ENCODE assay signal across 18 cellular contexts in the genomic region with DNA sequence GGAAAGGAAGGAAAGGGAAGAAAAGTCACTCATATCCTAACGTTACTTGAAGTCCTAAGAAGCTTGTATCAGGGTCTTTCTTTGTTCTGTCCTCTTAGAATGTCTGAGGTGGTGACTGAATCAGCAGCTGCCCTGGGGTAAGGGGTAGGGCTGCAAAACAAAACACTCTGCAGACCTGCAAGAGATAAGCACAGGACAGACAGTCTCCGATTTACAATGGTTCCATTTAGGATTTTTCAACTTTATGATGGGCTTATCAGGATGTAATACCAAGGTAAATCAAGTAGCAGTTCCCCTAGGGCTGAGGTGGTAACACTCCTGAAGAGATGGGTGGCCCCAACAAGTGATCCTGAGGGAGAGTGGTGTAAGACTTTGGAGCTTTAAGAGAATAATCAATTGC. TPM values are rescaled to one million over a fixed set of nuclear protein-coding genes. Genes with fewer than 3 reads are reported as not detected.
A peak's percentile ranks its signal among the peaks of the same experiment; 100 is the strongest.
DNase-seq lines count a peak whose midpoint lies in the region; ATAC-seq and TF ChIP-seq lines count a peak whose summit lies in the region.
"Had no signal": no experiment of that assay in that cellular context is flagged by ENCODE, and none has a peak within 500 bp of the region (broad histone marks: within the 10 kb centered on the region; RNA-seq: fewer than 3 reads in every experiment).

No MANE protein-coding gene starts in this region.

- H3K27me3 Mint-ChIP-seq in activated naive CD4-positive, alpha-beta T cell treated with anti-CD3 and anti-CD28 coated beads, Interleukin-2, amount 50 U/mL, for 24 hours, result no peaks in the 10 kb centered on the region
- H3K27me3 Mint-ChIP-seq: dendritic cell treated with granulocyte-macrophage colony-stimulating factor and Interleukin-4, amounts not matched to agents 40 ng/mL and 50 ng/mL, for 4 days had no signal

- no peaks in the 10 kb centered on the region for H3K9me3 Mint-ChIP-seq in activated naive CD4-positive, alpha-beta T cell treated with anti-CD3 and anti-CD28 coated beads, Interleukin-2, amount 50 U/mL, for 24 hours
- H3K9me3 Mint-ChIP-seq: dendritic cell treated with granulocyte-macrophage colony-stimulating factor and Interleukin-4, amounts not matched to agents 40 ng/mL and 50 ng/mL, for 4 days had no signal

- peak overlapping the region; percentile 8 for H3K4me2 ChIP-seq in smooth muscle cell

- WGBS in smooth muscle cell (ENCODE audit: low lambda C conversion rate), result 20% methylated on average over 2 of the region's 2 CpGs
- WGBS in psoas muscle, 3 donors, result 45 to 51% (median 51%) methylated on average over 2 of the region's 2 CpGs

- no peak for ATAC-seq in psoas muscle
- ATAC-seq: PC-3 had no signal

- H3K27me3 ChIP-seq in iPS-20b (ENCODE audit: insufficient read depth, low read length) (no peaks in the 10 kb centered on the region), smooth muscle cell (ENCODE audit: low read depth) (no peaks in the 10 kb centered on the region), psoas muscle (ENCODE audit: insufficient read depth in 3 of 3, low read length in 2 of 3) (no peaks in the 10 kb centered on the region)
- H3K27me3 ChIP-seq: heart right ventricle had no signal

- no peaks in the 10 kb centered on the region for H3K36me3 ChIP-seq in iPS-20b (ENCODE audit: insufficient read depth, low read depth, low read length)
- no peaks in the 10 kb centered on the region for H3K36me3 ChIP-seq in smooth muscle cell (ENCODE audit: low read depth)
- no peaks in the 10 kb centered on the region for H3K36me3 ChIP-seq in psoas muscle (ENCODE audit: insufficient read depth in 1 of 2, low read depth in 1 of 2)
- H3K36me3 ChIP-seq: WERI-Rb-1 had no signal

- H3K9me3 ChIP-seq in iPS-20b (ENCODE audit: insufficient read depth, low read depth, low read length), result no peaks in the 10 kb centered on the region
- H3K9me3 ChIP-seq in smooth muscle cell (replicated peaks; ENCODE audit: low read depth), result no peaks in the 10 kb centered on the region
- no peaks in the 10 kb centered on the region for H3K9me3 ChIP-seq in psoas muscle
- H3K9me3 ChIP-seq: heart right ventricle had no signal

- H3K27ac ChIP-seq in iPS-20b (ENCODE audit: low read length) (no peak overlapping the region), smooth muscle cell (ENCODE audit: low read depth) (peak overlapping the region; percentile 25), psoas muscle (no peak overlapping the region)
- H3K27ac ChIP-seq: heart right ventricle, WERI-Rb-1 had no signal

- TF ChIP-seq CTCF in smooth muscle cell (IDR thresholded peaks at IDR 0.05; ENCODE audit: borderline replicate concordance, insufficient read depth, poor library complexity, severe bottlenecking) (no peak), psoas muscle (IDR thresholded peaks at IDR 0.05) (no peak)

- peak overlapping the region; percentile 39 for H3K4me3 Mint-ChIP-seq in activated naive CD4-positive, alpha-beta T cell treated with anti-CD3 and anti-CD28 coated beads, Interleukin-2, amount 50 U/mL, for 24 hours
- H3K4me3 Mint-ChIP-seq: dendritic cell treated with granulocyte-macrophage colony-stimulating factor and Interleukin-4, amounts not matched to agents 40 ng/mL and 50 ng/mL, for 4 days had no signal

- peaks cover 7% of the 10 kb centered on the region for H3F3A ChIP-seq in smooth muscle cell (ENCODE audit: low read depth)

- H3K4me1 ChIP-seq in iPS-20b (ENCODE audit: insufficient read depth, low read length), result peaks cover 24% of the 10 kb centered on the region
- H3K4me1 ChIP-seq in smooth muscle cell (ENCODE audit: low read depth), result peaks cover 22% of the 10 kb centered on the region
- H3K4me1 ChIP-seq in psoas muscle, result peaks cover 65% of the 10 kb centered on the region

- peaks cover 37% of the 10 kb centered on the region for H4K20me1 ChIP-seq in smooth muscle cell (ENCODE audit: low read depth)

- peaks cover 12% of the 10 kb centered on the region for H3K36me3 Mint-ChIP-seq in activated naive CD4-positive, alpha-beta T cell treated with anti-CD3 and anti-CD28 coated beads, Interleukin-2, amount 50 U/mL, for 24 hours

- no peak for DNase-seq in activated naive CD4-positive, alpha-beta T cell treated with Interleukin-2 at 50 U/mL for 16 hours
- peak; percentile 66 for DNase-seq in LoVo (ENCODE audit: low spot score)
- no peak for DNase-seq in smooth muscle cell (lab: John Stamatoyannopoulos, UW; ENCODE audit: unreplicated experiment)
- DNase-seq in psoas muscle, result no peak
- no peak for DNase-seq in activated CD4-positive, CD25-positive, alpha-beta regulatory T cell treated with anti-CD3 and anti-CD28 coated beads, Interleukin-2, amount 50 U/mL, for 72 hours
- DNase-seq in T-helper 9 cell, result no peak
- DNase-seq: activated T-cell treated with anti-CD3 and anti-CD28 coated beads, Interleukin-2, amount 50 U/mL, for 1 hour; DMS 273 treated with DMSO at 0.1 percent for 48 hours; GOT3; heart right ventricle; NCI-H1436; NCI-H446 treated with DMSO at 0.1 percent for 48 hours; occipital lobe; PC-3; WERI-Rb-1 had no signal

- H3K9ac ChIP-seq in iPS-20b (ENCODE audit: low read depth, low read length) (peak overlapping the region; percentile 58), smooth muscle cell (ENCODE audit: low read depth) (no peak overlapping the region)

- H3K27ac Mint-ChIP-seq in activated naive CD4-positive, alpha-beta T cell treated with anti-CD3 and anti-CD28 coated beads, Interleukin-2, amount 50 U/mL, for 24 hours, result peak overlapping the region; percentile 95
- H3K27ac Mint-ChIP-seq: dendritic cell treated with granulocyte-macrophage colony-stimulating factor and Interleukin-4, amounts not matched to agents 40 ng/mL and 50 ng/mL, for 4 days had no signal

- no peak overlapping the region for H2AFZ ChIP-seq in smooth muscle cell (ENCODE audit: low read depth)

- intact Hi-C loops in psoas muscle (cut with DNase I), result no loop called here

- peak overlapping the region; percentile 25 for H3K4me3 ChIP-seq in iPS-20b (ENCODE audit: low read length)
- H3K4me3 ChIP-seq in smooth muscle cell, result no peak overlapping the region
- H3K4me3 ChIP-seq in psoas muscle, result no peak overlapping the region
- H3K4me3 ChIP-seq: heart right ventricle had no signal

- peaks cover 51% of the 10 kb centered on the region for H3K79me2 ChIP-seq in smooth muscle cell (ENCODE audit: low read depth)

- peaks cover 79% of the 10 kb centered on the region for H3K4me1 Mint-ChIP-seq in activated naive CD4-positive, alpha-beta T cell treated with anti-CD3 and anti-CD28 coated beads, Interleukin-2, amount 50 U/mL, for 24 hours

RNA-seq across cellular contexts. Expression of a gene that starts 16.5 kb away (rescaled TPM):
- 6.1 and 17.3 TPM in 2 replicates for total RNA-seq in smooth muscle cell
- polyA plus RNA-seq in smooth muscle cell, result 0.63 and 0.88 TPM in 2 replicates
- 10 to 100 TPM; 27.4 to 59.4 (median 39.1) TPM for total RNA-seq in psoas muscle
- polyA plus RNA-seq in psoas muscle, result 10 to 100 TPM in 2 of 3 donors, 1 to 10 TPM in 1; 5.5 to 23.3 (median 13.7) TPM
